ENCODE assay signal across 12 cellular contexts in genomic region chr3:188266581-188267274, GRCh38.
DNase-seq lines count a peak whose midpoint lies in the region; ATAC-seq and TF ChIP-seq lines count a peak whose summit lies in the region.
"Had no signal": no experiment of that assay in that cellular context is flagged by ENCODE, and none has a peak within 500 bp of the region (broad histone marks: within the 10 kb centered on the region; RNA-seq: fewer than 3 reads in every experiment).

No MANE protein-coding gene starts in this region.

- BruUV-seq in OCI-LY7 (replicated peaks; lab: Mats Ljungman, UMichigan) = no TSS peak

- no peak for TF ChIP-seq CTCF in AG10803 (conservative IDR thresholded peaks at IDR 0.05; ENCODE audit: low read length)
- no peak for TF ChIP-seq CTCF in cardiac muscle cell (IDR thresholded peaks at IDR 0.05; ENCODE audit: low read depth, low read length)
- TF ChIP-seq CTCF in retinal pigment epithelial cell (conservative IDR thresholded peaks at IDR 0.05; ENCODE audit: low read depth, low read length) = no peak
- TF ChIP-seq CTCF in OCI-LY7 (conservative IDR thresholded peaks at IDR 0.05; ENCODE audit: low read length) = no peak

- H2AFZ ChIP-seq in OCI-LY7 (ENCODE audit: low read length) = no peak overlapping the region

- H3K4me3 ChIP-seq in AG10803 (ENCODE audit: low read length) = peak overlapping the region; percentile 56
- no peak overlapping the region for H3K4me3 ChIP-seq in cardiac muscle cell
- H3K4me3 ChIP-seq in retinal pigment epithelial cell (ENCODE audit: low read length) = peak overlapping the region; percentile 22
- H3K4me3 ChIP-seq in OCI-LY7 (ENCODE audit: low read depth, low read length, poor library complexity, severe bottlenecking) = no peak overlapping the region

- peak; percentile 96 for DNase-seq in AG10803 (ENCODE audit: low read depth)
- peak; percentile 96 for DNase-seq in amniotic epithelial cell (ENCODE audit: low read depth)
- peak in 1 of 2 donors; percentile 86 for DNase-seq in cardiac muscle cell (ENCODE audit: low read depth in 1 of 2, low spot score in 1 of 2)
- DNase-seq in retinal pigment epithelial cell (ENCODE audit: low read depth) = no peak
- DNase-seq in OCI-LY7 (ENCODE audit: low spot score) = no peak
- no peak for DNase-seq in medulla oblongata (ENCODE audit: extremely low spot score)
- no peak for DNase-seq in activated T-helper 1 cell treated with anti-CD3 and anti-CD28 coated beads, Interleukin-12 subunit alpha, Interleukin-12 subunit beta, Interleukin-2, Interleukin-4 antibody, amounts not matched to agents 30 ng/mL and 10 ng/mL and 1 ng/mL, durations not matched to agents 14 hours and 24 hours and 36 hours (ENCODE audit: low spot score)
- DNase-seq: activated gamma-delta T cell treated with Interleukin-2 at 50 U/mL for 16 hours; CD8-positive, alpha-beta T cell; NCI-H2029; stimulated activated CD4-positive, alpha-beta T cell treated with anti-CD3 and anti-CD28 coated beads, Interleukin-2, amount 100 ng/mL, for 24 hours had no signal

- no peak for ATAC-seq in HG03565 (IDR thresholded peaks at IDR 0.05; ENCODE audit: unreplicated experiment)
- ATAC-seq: CD8-positive, alpha-beta T cell had no signal

- peaks cover 28% of the 10 kb centered on the region for H3K4me1 Mint-ChIP-seq in activated T-helper 1 cell treated with anti-CD3 and anti-CD28 coated beads, Interleukin-12 subunit alpha, Interleukin-12 subunit beta, Interleukin-2, Interleukin-4 antibody, amounts not matched to agents 30 ng/mL and 10 ng/mL and 1 ng/mL, durations not matched to agents 14 hours and 24 hours and 36 hours (ENCODE audit: low read depth)

- H3K36me3 ChIP-seq in cardiac muscle cell = no peaks in the 10 kb centered on the region
- no peaks in the 10 kb centered on the region for H3K36me3 ChIP-seq in OCI-LY7 (ENCODE audit: insufficient read depth, low read length)

- H3K27ac ChIP-seq in cardiac muscle cell (peak overlapping the region; percentile 34), OCI-LY7 (ENCODE audit: low read depth, low read length, poor library complexity, severe bottlenecking) (no peak overlapping the region)

- no peaks in the 10 kb centered on the region for H3K9me3 Mint-ChIP-seq in activated T-helper 1 cell treated with anti-CD3 and anti-CD28 coated beads, Interleukin-12 subunit alpha, Interleukin-12 subunit beta, Interleukin-2, Interleukin-4 antibody, amounts not matched to agents 30 ng/mL and 10 ng/mL and 1 ng/mL, durations not matched to agents 14 hours and 24 hours and 36 hours
- H3K9me3 Mint-ChIP-seq: CD8-positive, alpha-beta T cell had no signal

- H3K27ac Mint-ChIP-seq in activated T-helper 1 cell treated with anti-CD3 and anti-CD28 coated beads, Interleukin-12 subunit alpha, Interleukin-12 subunit beta, Interleukin-2, Interleukin-4 antibody, amounts not matched to agents 30 ng/mL and 10 ng/mL and 1 ng/mL, durations not matched to agents 14 hours and 24 hours and 36 hours = no peak overlapping the region
- H3K27ac Mint-ChIP-seq: CD8-positive, alpha-beta T cell had no signal

- intact Hi-C loops in OCI-LY7 (cut with micrococcal nuclease; ENCODE audit: unreplicated experiment) = no loop called here
- intact Hi-C loops in activated T-helper 1 cell treated with anti-CD3 and anti-CD28 coated beads, Interleukin-12 subunit alpha, Interleukin-12 subunit beta, Interleukin-2, Interleukin-4 antibody, amounts not matched to agents 30 ng/mL and 10 ng/mL and 1 ng/mL, durations not matched to agents 14 hours and 24 hours and 36 hours (cut with micrococcal nuclease) = no loop called here

- H3K27me3 Mint-ChIP-seq in activated T-helper 1 cell treated with anti-CD3 and anti-CD28 coated beads, Interleukin-12 subunit alpha, Interleukin-12 subunit beta, Interleukin-2, Interleukin-4 antibody, amounts not matched to agents 30 ng/mL and 10 ng/mL and 1 ng/mL, durations not matched to agents 14 hours and 24 hours and 36 hours (ENCODE audit: insufficient read depth) = peaks cover 2% of the 10 kb centered on the region

- H3K36me3 Mint-ChIP-seq in activated T-helper 1 cell treated with anti-CD3 and anti-CD28 coated beads, Interleukin-12 subunit alpha, Interleukin-12 subunit beta, Interleukin-2, Interleukin-4 antibody, amounts not matched to agents 30 ng/mL and 10 ng/mL and 1 ng/mL, durations not matched to agents 14 hours and 24 hours and 36 hours (ENCODE audit: low read depth) = peaks cover 10% of the 10 kb centered on the region

- no peaks in the 10 kb centered on the region for H3K27me3 ChIP-seq in cardiac muscle cell

- POLR2A ChIA-PET in OCI-LY7 (lab: Charles Lee) = interaction anchor here (0.8 kb wide), 1 partner anchor 11 kb away, joined by 3 read pairs; no protein-coding TSS in a partner anchor

- H3K4me2 ChIP-seq in OCI-LY7 (ENCODE audit: low read length) = no peak overlapping the region

- no peaks in the 10 kb centered on the region for H4K20me1 ChIP-seq in OCI-LY7 (ENCODE audit: insufficient read depth, low read length)

- peaks cover 71% of the 10 kb centered on the region for H3K4me1 ChIP-seq in cardiac muscle cell (ENCODE audit: low read depth)
- peaks cover 25% of the 10 kb centered on the region for H3K4me1 ChIP-seq in OCI-LY7 (ENCODE audit: insufficient read depth, low read length, poor library complexity, severe bottlenecking)

- no peak overlapping the region for H3K4me3 Mint-ChIP-seq in activated T-helper 1 cell treated with anti-CD3 and anti-CD28 coated beads, Interleukin-12 subunit alpha, Interleukin-12 subunit beta, Interleukin-2, Interleukin-4 antibody, amounts not matched to agents 30 ng/mL and 10 ng/mL and 1 ng/mL, durations not matched to agents 14 hours and 24 hours and 36 hours
- H3K4me3 Mint-ChIP-seq: CD8-positive, alpha-beta T cell had no signal

- no peaks in the 10 kb centered on the region for H3K9me2 ChIP-seq in OCI-LY7 (ENCODE audit: insufficient read depth, low read length)

- CTCF ChIA-PET in OCI-LY7 (lab: Charles Lee; ENCODE audit: unreplicated experiment) = no interaction called here

- no peaks in the 10 kb centered on the region for H3K79me2 ChIP-seq in OCI-LY7 (ENCODE audit: insufficient read depth, low read depth, low read length)

- H3K9me3 ChIP-seq in cardiac muscle cell (ENCODE audit: low read depth) (no peaks in the 10 kb centered on the region), OCI-LY7 (ENCODE audit: low read length) (no peaks in the 10 kb centered on the region)

Comparison
In these comparisons a context has a peak if more than half of its experiments do, and no peak if none do; other contexts are left out.
1. DNase-seq: peak in AG10803 (single experiment) and amniotic epithelial cell (single experiment); none in retinal pigment epithelial cell (single experiment), OCI-LY7 (single experiment), medulla oblongata (single experiment) and activated T-helper 1 cell treated with anti-CD3 and anti-CD28 coated beads, Interleukin-12 subunit alpha, Interleukin-12 subunit beta, Interleukin-2, Interleukin-4 antibody, amounts not matched to agents 30 ng/mL and 10 ng/mL and 1 ng/mL, durations not matched to agents 14 hours and 24 hours and 36 hours (single experiment).
2. H3K4me3 ChIP-seq: peak in AG10803 (single experiment) and retinal pigment epithelial cell (single experiment); none in cardiac muscle cell (single experiment) and OCI-LY7 (single experiment).